8 cellular contexts compared by ENCODE assay signal in the genomic region with DNA sequence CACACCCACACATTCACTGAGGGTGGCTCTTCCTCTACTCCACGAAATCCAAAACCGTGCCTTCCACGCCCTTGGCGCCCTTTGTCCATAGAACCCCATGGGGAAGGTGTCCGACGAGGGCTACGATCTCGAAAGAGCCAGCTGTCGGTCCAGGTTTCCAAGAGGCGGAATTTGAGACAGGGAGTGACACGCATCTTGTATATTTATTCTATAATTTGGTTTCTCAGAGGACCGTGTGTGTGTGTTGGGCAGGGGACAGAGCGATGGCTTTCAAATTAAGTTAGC. TPM values are rescaled to one million over a fixed set of nuclear protein-coding genes. Genes with fewer than 3 reads are reported as not detected.
DNase-seq lines count a peak whose midpoint lies in the region; ATAC-seq and TF ChIP-seq lines count a peak whose summit lies in the region.

No MANE protein-coding gene starts in this region.

- peaks cover 3% of the 10 kb centered on the region for H3K27me3 Mint-ChIP-seq in activated T-helper 17 cell treated with anti-CD3 and anti-CD28 coated beads, Interleukin-2, amount 50 U/mL, for 72 hours

- H3K36me3 Mint-ChIP-seq in activated T-helper 17 cell treated with anti-CD3 and anti-CD28 coated beads, Interleukin-2, amount 50 U/mL, for 72 hours (ENCODE audit: low read depth) = peaks cover 35% of the 10 kb centered on the region
- H3K36me3 Mint-ChIP-seq in stimulated activated effector memory CD8-positive, alpha-beta T cell treated with anti-CD3 and anti-CD28 coated beads, Interleukin-12 subunit alpha, Interleukin-12 subunit beta, amount 100 ng/mL, for 72 hours = peaks cover 22% of the 10 kb centered on the region

- peak overlapping the region; percentile 81 for H3K4me3 ChIP-seq in HFF-Myc (replicated peaks; ENCODE audit: low read depth, low read length)
- H3K4me3 ChIP-seq in iPS-11a (ENCODE audit: low read depth, low read length) = peak overlapping the region; percentile 96

- no peaks in the 10 kb centered on the region for H3K9me3 Mint-ChIP-seq in activated T-helper 17 cell treated with anti-CD3 and anti-CD28 coated beads, Interleukin-2, amount 50 U/mL, for 72 hours
- no peaks in the 10 kb centered on the region for H3K9me3 Mint-ChIP-seq in stimulated activated effector memory CD8-positive, alpha-beta T cell treated with anti-CD3 and anti-CD28 coated beads, Interleukin-12 subunit alpha, Interleukin-12 subunit beta, amount 100 ng/mL, for 72 hours

- H3K4me3 Mint-ChIP-seq in activated T-helper 17 cell treated with anti-CD3 and anti-CD28 coated beads, Interleukin-2, amount 50 U/mL, for 72 hours = peak overlapping the region; percentile 100
- peak overlapping the region; percentile 91 for H3K4me3 Mint-ChIP-seq in stimulated activated effector memory CD8-positive, alpha-beta T cell treated with anti-CD3 and anti-CD28 coated beads, Interleukin-12 subunit alpha, Interleukin-12 subunit beta, amount 100 ng/mL, for 72 hours

- H3K27ac Mint-ChIP-seq in activated T-helper 17 cell treated with anti-CD3 and anti-CD28 coated beads, Interleukin-2, amount 50 U/mL, for 72 hours = peak overlapping the region; percentile 99
- H3K27ac Mint-ChIP-seq in stimulated activated effector memory CD8-positive, alpha-beta T cell treated with anti-CD3 and anti-CD28 coated beads, Interleukin-12 subunit alpha, Interleukin-12 subunit beta, amount 100 ng/mL, for 72 hours = peak overlapping the region; percentile 90

- ATAC-seq in activated T-helper 17 cell treated with anti-CD3 and anti-CD28 coated beads, Interleukin-2, amount 50 U/mL, for 72 hours (replicated peaks) = no peak
- ATAC-seq in stimulated activated effector memory CD8-positive, alpha-beta T cell treated with anti-CD3 and anti-CD28 coated beads, Interleukin-12 subunit alpha, Interleukin-12 subunit beta, amount 100 ng/mL, for 72 hours = no peak

- no peak for DNase-seq in HFF-Myc (ENCODE audit: extremely low read depth, low read depth)
- DNase-seq in stimulated activated effector memory CD8-positive, alpha-beta T cell treated with anti-CD3 and anti-CD28 coated beads, Interleukin-12 subunit alpha, Interleukin-12 subunit beta, amount 100 ng/mL, for 72 hours (ENCODE audit: low spot score in 2 of 2) = no peak
- DNase-seq in 8988T = no peak
- DNase-seq in cortex of kidney (lab: John Stamatoyannopoulos, UW) = no peak
- DNase-seq in DMS153 (lab: John Stamatoyannopoulos, UW) = no peak
- DNase-seq in activated CD4-positive, alpha-beta T cell treated with anti-CD3 and anti-CD28 coated beads for 1 hour = no peak

- H3K4me1 Mint-ChIP-seq in activated T-helper 17 cell treated with anti-CD3 and anti-CD28 coated beads, Interleukin-2, amount 50 U/mL, for 72 hours = peaks cover 16% of the 10 kb centered on the region
- H3K4me1 Mint-ChIP-seq in stimulated activated effector memory CD8-positive, alpha-beta T cell treated with anti-CD3 and anti-CD28 coated beads, Interleukin-12 subunit alpha, Interleukin-12 subunit beta, amount 100 ng/mL, for 72 hours = peaks cover 25% of the 10 kb centered on the region

- TF ChIP-seq CTCF in HFF-Myc (IDR thresholded peaks at IDR 0.05; ENCODE audit: low read depth, low read length, missing control alignments) = no peak

RNA-seq across cellular contexts. Expression of a gene that starts 0.7 kb away (rescaled TPM):
- 10 to 100 TPM; 16.3 to 19.8 TPM for total RNA-seq in activated T-helper 17 cell treated with anti-CD3 and anti-CD28 coated beads, Interleukin-2, amount 50 U/mL, for 72 hours

RNA-seq across cellular contexts. Expression of a gene that starts 43.5 kb away (rescaled TPM):
- 10 to 100 TPM; 11.0 to 16.1 TPM for total RNA-seq in activated T-helper 17 cell treated with anti-CD3 and anti-CD28 coated beads, Interleukin-2, amount 50 U/mL, for 72 hours

RNA-seq across cellular contexts. Expression of a gene that starts 43.6 kb away (rescaled TPM):
- 10 to 100 TPM; 22.8 to 35.3 TPM for total RNA-seq in activated T-helper 17 cell treated with anti-CD3 and anti-CD28 coated beads, Interleukin-2, amount 50 U/mL, for 72 hours
